12 cellular contexts compared by ENCODE assay signal in genomic region chr2:9573840-9574239, GRCh38. TPM values are rescaled to one million over a fixed set of nuclear protein-coding genes. Genes with fewer than 3 reads are reported as not detected.
DNase-seq lines count a peak whose midpoint lies in the region; ATAC-seq, FAIRE-seq and TF ChIP-seq lines count a peak whose summit lies in the region.
"Had no signal": no experiment of that assay in that cellular context is flagged by ENCODE, and none has a peak within 500 bp of the region (broad histone marks: within the 10 kb centered on the region; RNA-seq: fewer than 3 reads in every experiment).

No MANE protein-coding gene starts in this region.

- H3K14ac ChIP-seq in H9 (ENCODE audit: insufficient read depth, low read length) = no peak overlapping the region

- no peak for TF ChIP-seq POLR2A in esophagus squamous epithelium (IDR thresholded peaks at IDR 0.05)

- ATAC-seq in GM18858 (IDR thresholded peaks at IDR 0.05; ENCODE audit: unreplicated experiment) = no peak
- ATAC-seq in HG02840 (IDR thresholded peaks at IDR 0.05; ENCODE audit: low FRiP score, unreplicated experiment) = no peak

- H4K8ac ChIP-seq in H9 (replicated peaks; ENCODE audit: insufficient read length, low read depth, low read length) = no peak overlapping the region
- no peak overlapping the region for H4K8ac ChIP-seq in mesendoderm (ENCODE audit: low read depth, low read length)

- intact Hi-C loops in ascending aorta (cut with DNase I) = loop anchor here (2.0 kb wide), 1 partner anchor 15 kb away; no protein-coding TSS in a partner anchor
- intact Hi-C loops in esophagus squamous epithelium (cut with DNase I) = no loop called here

- no peak overlapping the region for H2BK20ac ChIP-seq in H9 (ENCODE audit: low read depth, low read length, poor library complexity, severe bottlenecking)

- H3K27ac Mint-ChIP-seq in H9 = no peak overlapping the region

- H3K27ac ChIP-seq in BLaER1 = no peak overlapping the region
- H3K27ac ChIP-seq in H9 (ENCODE audit: insufficient read length, low read depth, low read length) = no peak overlapping the region
- H3K27ac ChIP-seq in ascending aorta = peak overlapping the region; percentile 92 to 93
- peak overlapping the region; percentile 25 for H3K27ac ChIP-seq in mesendoderm (ENCODE audit: low read depth, low read length)
- H3K27ac ChIP-seq in small intestine (ENCODE audit: low read depth in 1 of 2, low read length in 1 of 2) = no peak overlapping the region
- no peak overlapping the region for H3K27ac ChIP-seq in esophagus squamous epithelium

- H3K4ac ChIP-seq in H9 (ENCODE audit: low read depth, low read length) (no peak overlapping the region), mesendoderm (ENCODE audit: low read depth, low read length) (no peak overlapping the region)

- no peak overlapping the region for H2AFZ ChIP-seq in H9 (ENCODE audit: low read length)

- H2BK12ac ChIP-seq in H9 (ENCODE audit: insufficient read length, low read depth, low read length) = no peak overlapping the region

- H2AK5ac ChIP-seq in H9 (ENCODE audit: insufficient read length, low read length) = no peak overlapping the region
- H2AK5ac ChIP-seq in mesendoderm (ENCODE audit: low read length) = no peak overlapping the region

- H3K23me2 ChIP-seq in H9 (ENCODE audit: insufficient read length, low read depth, low read length, poor library complexity, severe bottlenecking) = no peaks in the 10 kb centered on the region

- no peak overlapping the region for H3K4me3 Mint-ChIP-seq in H9

- H3K4me3 ChIP-seq in BLaER1 = no peak overlapping the region
- no peak overlapping the region for H3K4me3 ChIP-seq in ascending aorta
- H3K4me3 ChIP-seq in mesendoderm (ENCODE audit: low read length) = no peak overlapping the region
- no peak overlapping the region for H3K4me3 ChIP-seq in small intestine (ENCODE audit: low read depth in 1 of 2, low read length in 2 of 2)
- H3K4me3 ChIP-seq in esophagus squamous epithelium = no peak overlapping the region
- H3K4me3 ChIP-seq: stomach had no signal

- H3K27me3 ChIP-seq in BLaER1 (no peaks in the 10 kb centered on the region), H9 (ENCODE audit: insufficient read depth, low read length) (no peaks in the 10 kb centered on the region), ascending aorta (no peaks in the 10 kb centered on the region), mesendoderm (ENCODE audit: insufficient read depth, low read length, poor library complexity) (no peaks in the 10 kb centered on the region), small intestine (ENCODE audit: control insufficient read depth in 2 of 2, insufficient read depth in 2 of 2, low read length in 2 of 2) (no peaks in the 10 kb centered on the region), esophagus squamous epithelium (no peaks in the 10 kb centered on the region)
- H3K27me3 ChIP-seq: stomach had no signal

- H3K9ac ChIP-seq in BLaER1 = no peak overlapping the region
- no peak overlapping the region for H3K9ac ChIP-seq in H9 (ENCODE audit: extremely low read depth, insufficient read length, low read length)
- H3K9ac ChIP-seq in mesendoderm (ENCODE audit: low read length) = no peak overlapping the region

- no peaks in the 10 kb centered on the region for H3K4me1 Mint-ChIP-seq in H9

- FAIRE-seq in small intestine (lab: Jason Lieb, UNC) = no peak

- H2BK120ac ChIP-seq in H9 (ENCODE audit: low read depth, low read length, poor library complexity, severe bottlenecking) (no peak overlapping the region), mesendoderm (ENCODE audit: low read depth, low read length) (peak overlapping the region; percentile 74)

- no peaks in the 10 kb centered on the region for H3K9me3 Mint-ChIP-seq in H9

- no peaks in the 10 kb centered on the region for H3K27me3 Mint-ChIP-seq in H9 (ENCODE audit: low read depth)

- H3K4me2 ChIP-seq in BLaER1 (peak overlapping the region; percentile 21; the same call in 1 of the 2 replicates), H9 (ENCODE audit: insufficient read depth, insufficient read length, low read length) (no peak overlapping the region), mesendoderm (ENCODE audit: low read length) (no peak overlapping the region)

- H4K5ac ChIP-seq in H9 (ENCODE audit: insufficient read length, low read depth, low read length) = no peak overlapping the region
- H4K5ac ChIP-seq in mesendoderm (ENCODE audit: low read length) = no peak overlapping the region

- no peak for DNase-seq in H9
- DNase-seq in ascending aorta (ENCODE audit: low spot score in 2 of 2) = no peak
- DNase-seq in mesendoderm = no peak
- DNase-seq in small intestine = no peak
- DNase-seq in esophagus squamous epithelium (lab: John Stamatoyannopoulos, UW) = no peak
- DNase-seq: COR-L47; NCI-H2029 treated with DMSO at 0.1 percent for 48 hours; stimulated activated CD4-positive, alpha-beta T cell treated with anti-CD3 and anti-CD28 coated beads, Interleukin-2, amount 100 ng/mL, for 48 hours; stomach had no signal

- WGBS in H9 (ENCODE audit: extremely low coverage, insufficient read length, low lambda C conversion rate) = no CpG with 5 or more reads among the region's 4 CpGs
- no CpG with 5 or more reads among the region's 4 CpGs for WGBS in mesendoderm (ENCODE audit: extremely low coverage, insufficient coverage, low lambda C conversion rate)
- 79 to 90% (median 88%) methylated on average over 4 of the region's 4 CpGs for WGBS in small intestine, 3 donors
- WGBS in esophagus squamous epithelium, 2 donors = 91 to 94% methylated on average over 4 of the region's 4 CpGs

- no peaks in the 10 kb centered on the region for H3K9me3 ChIP-seq in BLaER1
- no peaks in the 10 kb centered on the region for H3K9me3 ChIP-seq in H9 (ENCODE audit: control insufficient read depth, low read depth, low read length)
- no peaks in the 10 kb centered on the region for H3K9me3 ChIP-seq in ascending aorta
- H3K9me3 ChIP-seq in small intestine (ENCODE audit: control insufficient read depth, low read depth) = no peaks in the 10 kb centered on the region
- H3K9me3 ChIP-seq in esophagus squamous epithelium = no peaks in the 10 kb centered on the region
- H3K9me3 ChIP-seq: stomach had no signal

- H3K4me1 ChIP-seq in BLaER1 = peaks cover 28% of the 10 kb centered on the region
- H3K4me1 ChIP-seq in H9 (ENCODE audit: insufficient read depth, low read length) = no peaks in the 10 kb centered on the region
- peaks cover 4 to 19% of the 10 kb centered on the region in 2 donors for H3K4me1 ChIP-seq in ascending aorta
- peaks cover 2% of the 10 kb centered on the region for H3K4me1 ChIP-seq in mesendoderm (ENCODE audit: control insufficient read depth, low read depth, low read length)
- no peaks in the 10 kb centered on the region for H3K4me1 ChIP-seq in small intestine (ENCODE audit: control insufficient read depth in 2 of 2, insufficient read depth in 1 of 2, low read depth in 1 of 2, low read length in 1 of 2)
- no peaks in the 10 kb centered on the region for H3K4me1 ChIP-seq in esophagus squamous epithelium
- H3K4me1 ChIP-seq: stomach had no signal

- TF ChIP-seq CTCF in H9 (conservative IDR thresholded peaks at IDR 0.05) (peak; percentile 49), ascending aorta (IDR thresholded peaks at IDR 0.05) (peak in 2 of 3 experiments; percentile 15 to 33), esophagus squamous epithelium (IDR thresholded peaks at IDR 0.05) (no peak)

- H3K36me3 ChIP-seq in BLaER1 (0 out of 2 replicates have a peak, but pooled peaks cover 2% of the 10 kb centered on the region), ascending aorta (no peaks in the 10 kb centered on the region), mesendoderm (ENCODE audit: control insufficient read depth, insufficient read depth, low read length) (no peaks in the 10 kb centered on the region), small intestine (ENCODE audit: control insufficient read depth in 2 of 2, insufficient read depth in 2 of 2, low read length in 2 of 2) (no peaks in the 10 kb centered on the region), esophagus squamous epithelium (no peaks in the 10 kb centered on the region)
- H3K36me3 ChIP-seq: stomach had no signal

- H3K18ac ChIP-seq in H9 (ENCODE audit: insufficient read length, low read depth, low read length) (no peak overlapping the region), mesendoderm (ENCODE audit: low read length) (no peak overlapping the region)

- no peak overlapping the region for H2BK5ac ChIP-seq in H9 (ENCODE audit: insufficient read length, low read length)
- H2BK5ac ChIP-seq in mesendoderm (ENCODE audit: low read length) = peak overlapping the region; percentile 22

- no peaks in the 10 kb centered on the region for H3K36me3 Mint-ChIP-seq in H9 (ENCODE audit: insufficient read depth in 1 of 3, low read depth in 3 of 3)

- H3K23ac ChIP-seq in H9 (ENCODE audit: insufficient read length, low read depth, low read length) (no peak overlapping the region), mesendoderm (ENCODE audit: low read length) (no peak overlapping the region)

- H2BK15ac ChIP-seq in H9 (ENCODE audit: low read depth, low read length) (no peak overlapping the region), mesendoderm (replicated peaks; ENCODE audit: low read depth) (no peak overlapping the region)

- no peaks in the 10 kb centered on the region for H3K79me2 ChIP-seq in H9 (ENCODE audit: insufficient read depth, low read length)
- H3K79me2 ChIP-seq in mesendoderm (ENCODE audit: control insufficient read depth, insufficient read depth, low read length) = no peaks in the 10 kb centered on the region

- H3T11ph ChIP-seq in H9 (ENCODE audit: low read length) = no peak overlapping the region

- H4K20me1 ChIP-seq in BLaER1 (no peaks in the 10 kb centered on the region), H9 (ENCODE audit: control insufficient read depth, insufficient read depth, insufficient read length) (no peaks in the 10 kb centered on the region)

- H3K56ac ChIP-seq in H9 (ENCODE audit: insufficient read length, low read depth, low read length) (no peak overlapping the region), mesendoderm (ENCODE audit: low read length) (no peak overlapping the region)

- H3K79me1 ChIP-seq in H9 (ENCODE audit: insufficient read depth, low read depth, low read length, poor library complexity, severe bottlenecking) (no peaks in the 10 kb centered on the region), mesendoderm (ENCODE audit: low read length) (no peaks in the 10 kb centered on the region)

- no peak overlapping the region for H4K91ac ChIP-seq in H9 (ENCODE audit: insufficient read length, low read depth, low read length)

RNA-seq across cellular contexts. Expression of gene ADAM17, which starts 18.2 kb away (rescaled TPM):
- total RNA-seq in H9 (2021) = 23.7 and 26.3 TPM in 2 replicates
- total RNA-seq in ascending aorta = 16.4 TPM
- 16.0 TPM for polyA plus RNA-seq in mesendoderm (2013, experiment 1 of 2)
- polyA plus RNA-seq in mesendoderm (2013, experiment 2 of 2) = 16.0 TPM
- polyA plus RNA-seq in small intestine = 1 to 10 TPM; 2.9 to 7.9 (median 3.5) TPM
- total RNA-seq in esophagus squamous epithelium = 10 to 100 TPM; 21.5 to 38.9 (median 29.2) TPM

RNA-seq across cellular contexts. Expression of gene YWHAQ, which starts 57.0 kb away (rescaled TPM):
- total RNA-seq in H9 (2021) (374 and 380 TPM in 2 replicates), ascending aorta (172 TPM), esophagus squamous epithelium (100 to 1,000 TPM; 141 to 442 (median 227) TPM)
- polyA plus RNA-seq in mesendoderm (2013, experiment 1 of 2) = 445 TPM
- 448 TPM for polyA plus RNA-seq in mesendoderm (2013, experiment 2 of 2)
- 100 to 1,000 TPM; 123 to 215 (median 138) TPM for polyA plus RNA-seq in small intestine

Comparison
In these comparisons a context has a peak if more than half of its experiments do, and no peak if none do; other contexts are left out.
1. H3K27ac ChIP-seq: peak in ascending aorta (2 of 2) and mesendoderm (single experiment); none in BLaER1 (single experiment), H9 (single experiment), small intestine (0 of 2) and esophagus squamous epithelium (0 of 4).
2. CTCF ChIP-seq: peak in H9 (single experiment) and ascending aorta (2 of 3); none in esophagus squamous epithelium (0 of 6).